In the genomic region with DNA sequence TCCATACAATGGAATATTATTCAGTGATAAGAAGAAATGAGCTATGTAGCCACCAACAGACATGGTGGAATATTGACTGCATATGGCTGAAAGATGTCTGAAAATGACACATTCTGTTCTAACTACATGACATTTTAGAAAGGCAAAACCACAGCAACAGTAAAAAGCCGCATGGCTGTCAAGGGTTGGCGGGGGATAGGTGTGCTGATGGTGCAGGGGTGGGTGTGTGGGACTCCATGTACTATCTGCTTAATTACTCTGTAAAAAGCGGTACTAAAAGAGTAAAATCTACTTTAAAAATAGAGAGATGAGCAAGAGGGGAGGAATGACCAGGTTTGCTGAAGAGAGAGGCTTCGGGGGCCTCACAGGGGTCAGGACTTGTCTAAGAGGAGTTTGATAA, we compare ENCODE assay signal across 19 cellular contexts.
"Had no signal": no experiment of that assay in that cellular context is flagged by ENCODE, and none has a peak within 500 bp of the region (broad histone marks: within the 10 kb centered on the region; RNA-seq: fewer than 3 reads in every experiment).

No MANE protein-coding gene starts in this region.

- H3K36me3 ChIP-seq: thoracic aorta had no signal

- ATAC-seq: activated T-cell treated with anti-CD3 and anti-CD28 coated beads, Interleukin-2, amount 50 U/mL, for 4 hours; effector memory CD8-positive, alpha-beta T cell; left cardiac atrium; sciatic nerve; stimulated activated effector memory CD8-positive, alpha-beta T cell treated with anti-CD3 and anti-CD28 coated beads, Interleukin-12 subunit alpha, Interleukin-12 subunit beta, amount 100 ng/mL, for 72 hours had no signal

- H3K27me3 ChIP-seq: dorsolateral prefrontal cortex, esophagus muscularis mucosa had no signal

- H3K27me3 Mint-ChIP-seq: activated naive CD8-positive, alpha-beta T cell treated with anti-CD3 and anti-CD28 coated beads, Interleukin-2, amount 10 ng/mL, durations not matched to agents 7 days and 5 days; effector memory CD8-positive, alpha-beta T cell had no signal

- H3K27ac ChIP-seq: dorsolateral prefrontal cortex, esophagus muscularis mucosa, SK-N-MC, thoracic aorta, VCaP had no signal

- H3K4me3 Mint-ChIP-seq: activated naive CD8-positive, alpha-beta T cell treated with anti-CD3 and anti-CD28 coated beads, Interleukin-2, amount 10 ng/mL, durations not matched to agents 7 days and 5 days; activated T-cell treated with anti-CD3 and anti-CD28 coated beads, Interleukin-2, amount 50 U/mL, for 4 hours; neural crest cell; stimulated activated effector memory CD8-positive, alpha-beta T cell treated with anti-CD3 and anti-CD28 coated beads, Interleukin-12 subunit alpha, Interleukin-12 subunit beta, amount 100 ng/mL, for 72 hours; T-helper 2 cell treated with Interferon-gamma antibody and Interleukin-4, amounts not matched to agents 5 μg/mL and 100 μg/mL, for 36 hours had no signal

- H3K4me3 ChIP-seq: dorsolateral prefrontal cortex, esophagus muscularis mucosa, SK-N-MC, thoracic aorta had no signal

- H3K27ac Mint-ChIP-seq: activated naive CD8-positive, alpha-beta T cell treated with anti-CD3 and anti-CD28 coated beads, Interleukin-2, amount 10 ng/mL, durations not matched to agents 7 days and 5 days; stimulated activated effector memory CD8-positive, alpha-beta T cell treated with anti-CD3 and anti-CD28 coated beads, Interleukin-12 subunit alpha, Interleukin-12 subunit beta, amount 100 ng/mL, for 72 hours; T-helper 2 cell treated with Interferon-gamma antibody and Interleukin-4, amounts not matched to agents 5 μg/mL and 100 μg/mL, for 36 hours had no signal

- H3K9me3 Mint-ChIP-seq: activated naive CD8-positive, alpha-beta T cell treated with anti-CD3 and anti-CD28 coated beads, Interleukin-2, amount 10 ng/mL, durations not matched to agents 7 days and 5 days; activated T-cell treated with anti-CD3 and anti-CD28 coated beads, Interleukin-2, amount 50 U/mL, for 4 hours; effector memory CD8-positive, alpha-beta T cell; neural crest cell; stimulated activated effector memory CD8-positive, alpha-beta T cell treated with anti-CD3 and anti-CD28 coated beads, Interleukin-12 subunit alpha, Interleukin-12 subunit beta, amount 100 ng/mL, for 72 hours; T-helper 2 cell treated with Interferon-gamma antibody and Interleukin-4, amounts not matched to agents 5 μg/mL and 100 μg/mL, for 36 hours had no signal

- H3K9me3 ChIP-seq: esophagus muscularis mucosa, thoracic aorta had no signal

- DNase-seq: activated CD4-positive, CD25-positive, alpha-beta regulatory T cell treated with anti-CD3 and anti-CD28 coated beads, Interleukin-2, amount 50 U/mL, for 72 hours; activated CD8-positive, alpha-beta memory T cell treated with anti-CD3 and anti-CD28 coated beads, Interleukin-2, amount 50 U/mL, for 48 hours; activated naive CD4-positive, alpha-beta T cell treated with Interleukin-2 at 50 U/mL for 16 hours; activated naive CD8-positive, alpha-beta T cell treated with anti-CD3 and anti-CD28 coated beads, Interleukin-2, amount 10 ng/mL, durations not matched to agents 7 days and 5 days; activated T-cell treated with anti-CD3 and anti-CD28 coated beads, Interleukin-2, amount 50 U/mL, for 4 hours; dorsolateral prefrontal cortex; effector memory CD8-positive, alpha-beta T cell; left cardiac atrium; mesenchymal stem cell; small intestine; stimulated activated CD4-positive, alpha-beta T cell treated with anti-CD3 and anti-CD28 coated beads, Interleukin-2, amount 100 ng/mL, for 24 hours had no signal
